ENCODE assay signal across 13 cellular contexts in the genomic region with DNA sequence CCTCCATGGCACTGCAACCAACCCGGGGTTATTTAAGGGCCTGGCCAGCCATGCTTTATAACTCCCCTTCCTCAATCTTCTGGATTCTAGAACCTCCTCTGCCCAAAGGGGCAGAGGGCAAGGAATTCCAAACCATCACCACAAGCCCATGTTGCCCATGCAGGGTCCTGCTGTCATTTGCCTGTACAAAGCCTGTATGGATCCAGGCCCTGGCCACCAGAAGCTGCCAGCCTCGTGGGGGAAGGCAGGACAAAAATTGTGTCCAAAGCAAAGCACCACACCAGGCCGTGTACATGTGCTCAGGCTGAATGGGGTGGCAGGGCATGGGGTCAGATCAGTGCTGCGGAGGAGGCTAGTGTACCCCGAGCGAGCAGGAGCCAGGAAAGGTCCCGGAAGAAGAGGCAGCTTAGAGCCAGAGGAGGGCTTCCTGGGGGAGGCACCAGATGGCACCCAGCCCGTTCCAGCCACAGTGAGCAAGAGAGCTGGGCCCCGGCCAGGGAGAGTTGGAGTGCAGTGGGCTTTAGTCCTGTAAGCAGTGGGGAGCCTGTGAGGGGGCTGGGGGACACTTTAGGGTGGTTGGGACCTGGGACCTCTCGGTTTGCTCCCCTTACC. TPM values are rescaled to one million over a fixed set of nuclear protein-coding genes. Genes with fewer than 3 reads are reported as not detected.
A peak's percentile ranks its signal among the peaks of the same experiment; 100 is the strongest.
DNase-seq lines count a peak whose midpoint lies in the region; ATAC-seq and TF ChIP-seq lines count a peak whose summit lies in the region.
"Had no signal": no experiment of that assay in that cellular context is flagged by ENCODE, and none has a peak within 500 bp of the region (broad histone marks: within the 10 kb centered on the region; RNA-seq: fewer than 3 reads in every experiment).

No MANE protein-coding gene starts in this region.

- H3K36me3 Mint-ChIP-seq in activated T-helper 17 cell treated with anti-CD3 and anti-CD28 coated beads, Interleukin-2, amount 50 U/mL, for 72 hours (ENCODE audit: low read depth): peaks cover 74% of the 10 kb centered on the region

- TF ChIP-seq EP300 in gastroesophageal sphincter (IDR thresholded peaks at IDR 0.05): no peak

- DNase-seq in AG04450 (ENCODE audit: low read depth, low spot score): no peak
- no peak for DNase-seq in gastrocnemius medialis
- DNase-seq in NCI-H774 (lab: John Stamatoyannopoulos, UW): no peak
- no peak for DNase-seq in glomerular visceral epithelial cell (ENCODE audit: extremely low spot score)
- no peak for DNase-seq in NCI-H446 treated with DMSO at 0.1 percent for 48 hours (lab: John Stamatoyannopoulos, UW)
- DNase-seq: activated CD4-positive, alpha-beta T cell treated with anti-CD3 and anti-CD28 coated beads for 4 hours; erythroblast; GOT3; NCI-H2171; T-helper 1 cell had no signal

- TF ChIP-seq POLR2A in gastroesophageal sphincter (IDR thresholded peaks at IDR 0.05): no peak
- TF ChIP-seq POLR2A in gastrocnemius medialis (IDR thresholded peaks at IDR 0.05): no peak

- intact Hi-C loops in gastrocnemius medialis (cut with DNase I; ENCODE audit: low total_unique reads): no loop called here

- CTCF ChIA-PET in AG04450 (lab: Charles Lee): no interaction called here

- TF ChIP-seq CTCF in AG04450 (IDR thresholded peaks at IDR 0.05; ENCODE audit: low read depth, low read length) (no peak), gastroesophageal sphincter (IDR thresholded peaks at IDR 0.05) (no peak), gastrocnemius medialis (IDR thresholded peaks at IDR 0.05 in 4 of 5, conservative IDR thresholded peaks at IDR 0.05 in 1 of 5) (no peak)

- no peak overlapping the region for H3K4me3 ChIP-seq in AG04450 (ENCODE audit: low read depth, low read length)
- no peak overlapping the region for H3K4me3 ChIP-seq in gastroesophageal sphincter
- no peak overlapping the region for H3K4me3 ChIP-seq in gastrocnemius medialis

- WGBS in gastroesophageal sphincter (ENCODE audit: low coverage in 1 of 2), 2 donors: 60% methylated on average over 1 to 3 of the region's 10 CpGs

- H3K9me3 ChIP-seq in AG04450 (ENCODE audit: control insufficient read depth, insufficient read depth, low read length) (no peaks in the 10 kb centered on the region; the same call in 1 of the 2 replicates), gastroesophageal sphincter (no peaks in the 10 kb centered on the region), gastrocnemius medialis (no peaks in the 10 kb centered on the region)

- no peaks in the 10 kb centered on the region for H3K9me3 Mint-ChIP-seq in activated T-helper 17 cell treated with anti-CD3 and anti-CD28 coated beads, Interleukin-2, amount 50 U/mL, for 72 hours

- H3K27me3 Mint-ChIP-seq in activated T-helper 17 cell treated with anti-CD3 and anti-CD28 coated beads, Interleukin-2, amount 50 U/mL, for 72 hours: no peaks in the 10 kb centered on the region

- H3K4me1 Mint-ChIP-seq in activated T-helper 17 cell treated with anti-CD3 and anti-CD28 coated beads, Interleukin-2, amount 50 U/mL, for 72 hours: no peaks in the 10 kb centered on the region

- H3K27ac Mint-ChIP-seq in activated T-helper 17 cell treated with anti-CD3 and anti-CD28 coated beads, Interleukin-2, amount 50 U/mL, for 72 hours: peak overlapping the region; percentile 16

- in situ Hi-C loops in gastrocnemius medialis (cut with MboI; ENCODE audit: low sequenced_read_pairs in 4 of 4): no loop called here

- no peak overlapping the region for H3K4me3 Mint-ChIP-seq in activated T-helper 17 cell treated with anti-CD3 and anti-CD28 coated beads, Interleukin-2, amount 50 U/mL, for 72 hours

- no peaks in the 10 kb centered on the region for H3K27me3 ChIP-seq in AG04450 (ENCODE audit: control insufficient read depth, insufficient read depth, low read length)
- no peaks in the 10 kb centered on the region for H3K27me3 ChIP-seq in gastroesophageal sphincter
- no peaks in the 10 kb centered on the region for H3K27me3 ChIP-seq in gastrocnemius medialis

- no peak for ATAC-seq in activated T-helper 17 cell treated with anti-CD3 and anti-CD28 coated beads, Interleukin-2, amount 50 U/mL, for 72 hours (replicated peaks)
- no peak for ATAC-seq in gastroesophageal sphincter
- no peak for ATAC-seq in gastrocnemius medialis
- ATAC-seq in HG02938 (IDR thresholded peaks at IDR 0.05; ENCODE audit: unreplicated experiment): no peak

- peaks cover 2 to 98% (median 63%) of the 10 kb centered on the region in 3 donors for H3K4me1 ChIP-seq in gastroesophageal sphincter
- peaks cover 54 to 57% of the 10 kb centered on the region in 2 donors for H3K4me1 ChIP-seq in gastrocnemius medialis

- H3K36me3 ChIP-seq in gastroesophageal sphincter (peaks cover 0 to 98% of the 10 kb centered on the region in 2 donors), gastrocnemius medialis (peaks cover 0 to 70% of the 10 kb centered on the region in 2 donors)

- H3K27ac ChIP-seq in AG04450 (ENCODE audit: low read depth, low read length) (peak overlapping the region; percentile 11), gastroesophageal sphincter (peak overlapping the region in 3 of 4 donors; percentile 85 to 97 (median 87)), gastrocnemius medialis (peak overlapping the region; percentile 60 to 96 (median 82))

- POLR2A ChIA-PET in AG04450 (lab: Yijun Ruan, JAX): no interaction called here

RNA-seq across cellular contexts. Expression of a gene that starts 35.8 kb away (rescaled TPM):
- 0.66 and 0.69 TPM in 2 replicates for polyA plus RNA-seq in AG04450 (2011; rRNA removed)
- polyA minus RNA-seq in AG04450 (2011; rRNA and poly(A)+ RNA removed): not detected in 2 replicates
- total RNA-seq in activated T-helper 17 cell treated with anti-CD3 and anti-CD28 coated beads, Interleukin-2, amount 50 U/mL, for 72 hours: 10 to 100 TPM in 1 of 2 donors, 1 to 10 TPM in 1; 3.8 to 75.3 TPM
- total RNA-seq in gastroesophageal sphincter (1 to 10 TPM in 2 of 4 donors, under 1 TPM in 1, not detected in 1; 0.93 to 2.2 (median 1.1) TPM), gastrocnemius medialis (under 1 TPM in 1 of 4 donors, not detected in 3; 0.42 TPM)

Comparison
In these comparisons a context has a peak if more than half of its experiments do, and no peak if none do; other contexts are left out.
1. H3K27ac ChIP-seq: peak in every context shown above with its lines; median percentile 87 in gastroesophageal sphincter; 82 in gastrocnemius medialis; 11 in AG04450.